In the genomic region with DNA sequence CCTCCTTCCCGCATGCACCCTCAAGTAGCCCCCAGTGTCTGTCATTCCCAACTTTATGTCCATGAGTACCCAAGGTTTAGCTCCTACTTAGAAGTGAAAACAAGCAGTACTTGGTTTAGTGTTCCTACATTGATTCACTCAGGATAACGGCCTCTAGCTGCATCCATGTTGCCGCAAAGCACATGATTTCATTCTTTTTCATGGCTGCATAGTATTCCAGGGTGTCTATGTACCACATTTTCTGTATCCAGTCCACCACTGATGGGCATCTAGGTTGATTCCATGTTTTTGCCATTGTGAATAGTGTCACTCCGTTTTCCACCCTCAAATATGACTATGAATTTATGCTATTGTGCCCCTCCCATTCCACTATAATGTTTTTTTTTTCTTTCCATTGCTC, we compare ENCODE assay signal across 38 cellular contexts.
"Had no signal": no experiment of that assay in that cellular context is flagged by ENCODE, and none has a peak within 500 bp of the region (broad histone marks: within the 10 kb centered on the region; RNA-seq: fewer than 3 reads in every experiment).

No MANE protein-coding gene starts in this region.

- H3K27me3 ChIP-seq: adrenal gland, ascending aorta, body of pancreas, brain microvascular endothelial cell, breast epithelium, cardiac muscle cell had no signal

- H3K4me3 Mint-ChIP-seq: activated naive CD4-positive, alpha-beta T cell treated with anti-CD3 and anti-CD28 coated beads for 36 hours; activated naive CD4-positive, alpha-beta T cell treated with anti-CD3 and anti-CD28 coated beads, Interleukin-2, amount 10 ng/mL, durations not matched to agents 7 days and 5 days; activated naive CD4-positive, alpha-beta T cell treated with anti-CD3 and anti-CD28 coated beads, Interleukin-2, amount 50 U/mL, for 24 hours; activated naive CD8-positive, alpha-beta T cell; activated naive CD8-positive, alpha-beta T cell treated with anti-CD3 and anti-CD28 coated beads for 36 hours; activated naive CD8-positive, alpha-beta T cell treated with anti-CD3 and anti-CD28 coated beads, Interleukin-2, amount 10 ng/mL, durations not matched to agents 7 days and 5 days; activated naive CD8-positive, alpha-beta T cell treated with anti-CD3 and anti-CD28 coated beads, Interleukin-2, amount 50 U/mL, for 24 hours; activated T-cell treated with anti-CD3 and anti-CD28 coated beads, Interleukin-2, amount 50 U/mL, for 24 hours; activated T-cell treated with anti-CD3 and anti-CD28 coated beads, Interleukin-2, amount 50 U/mL, for 4 hours; activated T-cell treated with anti-CD3 and anti-CD28 coated beads, Interleukin-2, amount 50 U/mL, for 72 hours; activated T-helper 1 cell treated with anti-CD3 and anti-CD28 coated beads, Interleukin-12 subunit alpha, Interleukin-12 subunit beta, Interleukin-2, Interleukin-4 antibody, amounts not matched to agents 30 ng/mL and 10 ng/mL and 1 ng/mL, durations not matched to agents 14 hours and 24 hours and 36 hours; activated T-helper 17 cell treated with anti-CD3 and anti-CD28 coated beads, Interleukin-2, amount 50 U/mL, for 72 hours; central memory CD8-positive, alpha-beta T cell had no signal

- H3K4me1 ChIP-seq: adrenal gland, ascending aorta, body of pancreas, breast epithelium had no signal

- H3K27ac Mint-ChIP-seq: activated naive CD4-positive, alpha-beta T cell treated with anti-CD3 and anti-CD28 coated beads for 36 hours; activated naive CD4-positive, alpha-beta T cell treated with anti-CD3 and anti-CD28 coated beads, Interleukin-2, amount 10 ng/mL, durations not matched to agents 7 days and 5 days; activated naive CD4-positive, alpha-beta T cell treated with anti-CD3 and anti-CD28 coated beads, Interleukin-2, amount 50 U/mL, for 24 hours; activated naive CD4-positive, alpha-beta T cell treated with anti-CD3 and anti-CD28 coated beads, Interleukin-2, amount 50 U/mL, for 72 hours; activated naive CD8-positive, alpha-beta T cell; activated naive CD8-positive, alpha-beta T cell treated with anti-CD3 and anti-CD28 coated beads for 36 hours; activated naive CD8-positive, alpha-beta T cell treated with anti-CD3 and anti-CD28 coated beads, Interleukin-2, amount 10 ng/mL, durations not matched to agents 7 days and 5 days; activated naive CD8-positive, alpha-beta T cell treated with anti-CD3 and anti-CD28 coated beads, Interleukin-2, amount 50 U/mL, for 24 hours; activated T-cell treated with anti-CD3 and anti-CD28 coated beads, Interleukin-2, amount 50 U/mL, for 24 hours; activated T-cell treated with anti-CD3 and anti-CD28 coated beads, Interleukin-2, amount 50 U/mL, for 72 hours; activated T-helper 1 cell treated with anti-CD3 and anti-CD28 coated beads, Interleukin-12 subunit alpha, Interleukin-12 subunit beta, Interleukin-2, Interleukin-4 antibody, amounts not matched to agents 30 ng/mL and 10 ng/mL and 1 ng/mL, durations not matched to agents 14 hours and 24 hours and 36 hours; activated T-helper 17 cell treated with anti-CD3 and anti-CD28 coated beads, Interleukin-2, amount 50 U/mL, for 72 hours; activated T-helper 2 cell treated with anti-CD3 and anti-CD28 coated beads, Interferon-gamma antibody, Interleukin-2, Interleukin-4, amounts not matched to agents 10 μg/mL and 5 μg/mL and 100 μg/mL, durations not matched to agents 14 hours and 24 hours and 36 hours had no signal

- H3K36me3 ChIP-seq: adrenal gland, ascending aorta, brain microvascular endothelial cell, breast epithelium, cardiac muscle cell had no signal

- H3K27me3 Mint-ChIP-seq: activated naive CD4-positive, alpha-beta T cell treated with anti-CD3 and anti-CD28 coated beads, Interleukin-2, amount 10 ng/mL, durations not matched to agents 7 days and 5 days; activated naive CD8-positive, alpha-beta T cell; activated naive CD8-positive, alpha-beta T cell treated with anti-CD3 and anti-CD28 coated beads for 36 hours; activated naive CD8-positive, alpha-beta T cell treated with anti-CD3 and anti-CD28 coated beads, Interleukin-2, amount 10 ng/mL, durations not matched to agents 7 days and 5 days; activated naive CD8-positive, alpha-beta T cell treated with anti-CD3 and anti-CD28 coated beads, Interleukin-2, amount 50 U/mL, for 24 hours; activated T-helper 17 cell treated with anti-CD3 and anti-CD28 coated beads, Interleukin-2, amount 50 U/mL, for 72 hours; central memory CD8-positive, alpha-beta T cell had no signal

- H3K4me3 ChIP-seq: adrenal gland, ascending aorta, body of pancreas, breast epithelium, cardiac muscle cell had no signal

- H3K9me3 ChIP-seq: adrenal gland, ascending aorta, body of pancreas had no signal

- H3K27ac ChIP-seq: adrenal gland, ascending aorta, body of pancreas, brain microvascular endothelial cell, breast epithelium, cardiac muscle cell had no signal

- DNase-seq: activated effector memory CD4-positive, alpha-beta T cell treated with anti-CD3 and anti-CD28 coated beads, Interleukin-2, amount 50 U/mL, for 16 hours; activated effector memory CD4-positive, alpha-beta T cell treated with Interleukin-2 at 50 U/mL for 16 hours; activated gamma-delta T cell; activated gamma-delta T cell treated with Interleukin-2 at 50 U/mL for 16 hours; activated naive CD4-positive, alpha-beta T cell; activated naive CD4-positive, alpha-beta T cell treated with anti-CD3 and anti-CD28 coated beads for 36 hours; activated naive CD4-positive, alpha-beta T cell treated with anti-CD3 and anti-CD28 coated beads, Interleukin-2, amount 10 ng/mL, durations not matched to agents 7 days and 5 days; activated naive CD4-positive, alpha-beta T cell treated with anti-CD3 and anti-CD28 coated beads, Interleukin-2, amount 50 U/mL, for 16 hours; activated naive CD4-positive, alpha-beta T cell treated with Interleukin-2 at 50 U/mL for 16 hours; activated naive CD8-positive, alpha-beta T cell treated with anti-CD3 and anti-CD28 coated beads for 36 hours; activated naive CD8-positive, alpha-beta T cell treated with anti-CD3 and anti-CD28 coated beads, Interleukin-2, amount 10 ng/mL, durations not matched to agents 7 days and 5 days; activated naive CD8-positive, alpha-beta T cell treated with anti-CD3 and anti-CD28 coated beads, Interleukin-2, amount 50 U/mL, for 24 hours; activated T-cell treated with anti-CD3 and anti-CD28 coated beads, Interleukin-2, amount 50 U/mL, for 1 hour; activated T-cell treated with anti-CD3 and anti-CD28 coated beads, Interleukin-2, amount 50 U/mL, for 24 hours; activated T-cell treated with anti-CD3 and anti-CD28 coated beads, Interleukin-2, amount 50 U/mL, for 4 hours; activated T-cell treated with anti-CD3 and anti-CD28 coated beads, Interleukin-2, amount 50 U/mL, for 48 hours; activated T-cell treated with anti-CD3 and anti-CD28 coated beads, Interleukin-2, amount 50 U/mL, for 72 hours; adrenal gland; amniotic stem cell; amygdala; anterior cingulate cortex; aorta; body of pancreas; brain microvascular endothelial cell; caudate nucleus; central memory CD4-positive, alpha-beta T cell; cerebellar nuclear complex had no signal

- ATAC-seq: activated naive CD4-positive, alpha-beta T cell treated with anti-CD3 and anti-CD28 coated beads, Interleukin-2, amount 50 U/mL, for 72 hours; activated naive CD8-positive, alpha-beta T cell treated with anti-CD3 and anti-CD28 coated beads, Interleukin-2, amount 50 U/mL, for 24 hours; activated T-cell treated with anti-CD3 and anti-CD28 coated beads, Interleukin-2, amount 50 U/mL, for 4 hours; activated T-cell treated with anti-CD3 and anti-CD28 coated beads, Interleukin-2, amount 50 U/mL, for 72 hours; activated T-helper 17 cell treated with anti-CD3 and anti-CD28 coated beads, Interleukin-2, amount 50 U/mL, for 72 hours; body of pancreas had no signal

- H3K4me1 Mint-ChIP-seq: activated naive CD4-positive, alpha-beta T cell treated with anti-CD3 and anti-CD28 coated beads, Interleukin-2, amount 10 ng/mL, durations not matched to agents 7 days and 5 days; activated naive CD4-positive, alpha-beta T cell treated with anti-CD3 and anti-CD28 coated beads, Interleukin-2, amount 50 U/mL, for 24 hours; activated naive CD8-positive, alpha-beta T cell treated with anti-CD3 and anti-CD28 coated beads for 36 hours; activated naive CD8-positive, alpha-beta T cell treated with anti-CD3 and anti-CD28 coated beads, Interleukin-2, amount 10 ng/mL, durations not matched to agents 7 days and 5 days; activated naive CD8-positive, alpha-beta T cell treated with anti-CD3 and anti-CD28 coated beads, Interleukin-2, amount 50 U/mL, for 24 hours; activated T-helper 17 cell treated with anti-CD3 and anti-CD28 coated beads, Interleukin-2, amount 50 U/mL, for 72 hours; central memory CD8-positive, alpha-beta T cell had no signal

- H3K9me3 Mint-ChIP-seq: activated naive CD4-positive, alpha-beta T cell treated with anti-CD3 and anti-CD28 coated beads, Interleukin-2, amount 10 ng/mL, durations not matched to agents 7 days and 5 days; activated naive CD4-positive, alpha-beta T cell treated with anti-CD3 and anti-CD28 coated beads, Interleukin-2, amount 50 U/mL, for 24 hours; activated naive CD8-positive, alpha-beta T cell treated with anti-CD3 and anti-CD28 coated beads, Interleukin-2, amount 10 ng/mL, durations not matched to agents 7 days and 5 days; activated naive CD8-positive, alpha-beta T cell treated with anti-CD3 and anti-CD28 coated beads, Interleukin-2, amount 50 U/mL, for 24 hours; activated T-cell treated with anti-CD3 and anti-CD28 coated beads, Interleukin-2, amount 50 U/mL, for 4 hours; activated T-helper 1 cell treated with anti-CD3 and anti-CD28 coated beads, Interleukin-12 subunit alpha, Interleukin-12 subunit beta, Interleukin-2, Interleukin-4 antibody, amounts not matched to agents 30 ng/mL and 10 ng/mL and 1 ng/mL, durations not matched to agents 14 hours and 24 hours and 36 hours; activated T-helper 17 cell treated with anti-CD3 and anti-CD28 coated beads, Interleukin-2, amount 50 U/mL, for 72 hours; activated T-helper 2 cell treated with anti-CD3 and anti-CD28 coated beads, Interferon-gamma antibody, Interleukin-2, Interleukin-4, amounts not matched to agents 10 μg/mL and 5 μg/mL and 100 μg/mL, durations not matched to agents 14 hours and 24 hours and 36 hours had no signal

- H3K36me3 Mint-ChIP-seq: activated naive CD4-positive, alpha-beta T cell treated with anti-CD3 and anti-CD28 coated beads, Interleukin-2, amount 10 ng/mL, durations not matched to agents 7 days and 5 days; activated naive CD4-positive, alpha-beta T cell treated with anti-CD3 and anti-CD28 coated beads, Interleukin-2, amount 50 U/mL, for 24 hours; activated naive CD8-positive, alpha-beta T cell; activated naive CD8-positive, alpha-beta T cell treated with anti-CD3 and anti-CD28 coated beads for 36 hours; activated naive CD8-positive, alpha-beta T cell treated with anti-CD3 and anti-CD28 coated beads, Interleukin-2, amount 10 ng/mL, durations not matched to agents 7 days and 5 days; brain had no signal
